18 cellular contexts compared by ENCODE assay signal in genomic region chr12:27606986-27607385, GRCh38.
"Had no signal": no experiment of that assay in that cellular context is flagged by ENCODE, and none has a peak within 500 bp of the region (broad histone marks: within the 10 kb centered on the region; RNA-seq: fewer than 3 reads in every experiment).

No MANE protein-coding gene starts in this region.

- H3K4me1 Mint-ChIP-seq: activated naive CD8-positive, alpha-beta T cell treated with anti-CD3 and anti-CD28 coated beads, Interleukin-2, amount 50 U/mL, for 24 hours had no signal

- H3K36me3 ChIP-seq: gastrocnemius medialis, heart right ventricle, left lung, tibial artery had no signal

- H3K4me3 Mint-ChIP-seq: activated naive CD4-positive, alpha-beta T cell treated with anti-CD3 and anti-CD28 coated beads for 36 hours; activated naive CD8-positive, alpha-beta T cell treated with anti-CD3 and anti-CD28 coated beads, Interleukin-2, amount 50 U/mL, for 24 hours; endodermal cell; stimulated activated naive B cell treated with anti-CD40 and anti-IgM and Interleukin-4, amounts not matched to agents 10 μg/mL and 1 μg/mL and 100 μg/mL, for 72 hours had no signal

- H3K27me3 Mint-ChIP-seq: activated naive CD8-positive, alpha-beta T cell treated with anti-CD3 and anti-CD28 coated beads, Interleukin-2, amount 50 U/mL, for 24 hours; stimulated activated naive B cell treated with anti-CD40 and anti-IgM and Interleukin-4, amounts not matched to agents 10 μg/mL and 1 μg/mL and 100 μg/mL, for 72 hours had no signal

- ATAC-seq: activated naive CD8-positive, alpha-beta T cell treated with anti-CD3 and anti-CD28 coated beads, Interleukin-2, amount 50 U/mL, for 24 hours; gastrocnemius medialis; left lung; stimulated activated naive B cell treated with anti-CD40 and anti-IgM and Interleukin-4, amounts not matched to agents 10 μg/mL and 1 μg/mL and 100 μg/mL, for 72 hours had no signal

- FAIRE-seq: bronchial epithelial cell, islet of Langerhans had no signal

- H3K27ac Mint-ChIP-seq: activated naive CD4-positive, alpha-beta T cell treated with anti-CD3 and anti-CD28 coated beads for 36 hours; activated naive CD8-positive, alpha-beta T cell treated with anti-CD3 and anti-CD28 coated beads, Interleukin-2, amount 50 U/mL, for 24 hours; activated T-helper 2 cell treated with anti-CD3 and anti-CD28 coated beads, Interferon-gamma antibody, Interleukin-2, Interleukin-4, amounts not matched to agents 10 μg/mL and 5 μg/mL and 100 μg/mL, durations not matched to agents 14 hours and 24 hours and 36 hours; endodermal cell; stimulated activated naive B cell treated with anti-CD40 and anti-IgM and Interleukin-4, amounts not matched to agents 10 μg/mL and 1 μg/mL and 100 μg/mL, for 72 hours had no signal

- H3K27ac ChIP-seq: gastrocnemius medialis, heart right ventricle, left lung, tibial artery had no signal

- H3K9me3 ChIP-seq: gastrocnemius medialis, tibial artery had no signal

- H3K4me3 ChIP-seq: gastrocnemius medialis, heart right ventricle, left lung, tibial artery had no signal

- DNase-seq: activated CD4-positive, alpha-beta T cell treated with anti-CD3 and anti-CD28 coated beads for 1 hour; activated CD4-positive, alpha-beta T cell treated with anti-CD3 and anti-CD28 coated beads, Interleukin-2, amount 50 U/mL, for 48 hours; activated naive CD4-positive, alpha-beta T cell treated with anti-CD3 and anti-CD28 coated beads for 36 hours; activated naive CD8-positive, alpha-beta T cell treated with anti-CD3 and anti-CD28 coated beads, Interleukin-2, amount 50 U/mL, for 24 hours; aorta; dorsolateral prefrontal cortex; endodermal cell; erythroblast; gastrocnemius medialis; heart right ventricle; left lung; mesendoderm; stimulated activated naive B cell treated with anti-CD40 and anti-IgM and Interleukin-4, amounts not matched to agents 10 μg/mL and 1 μg/mL and 100 μg/mL, for 72 hours; T-helper 1 cell; tibial artery had no signal

- H3K27me3 ChIP-seq: dorsolateral prefrontal cortex, gastrocnemius medialis, heart right ventricle, left lung, tibial artery had no signal
